ENCODE assay signal across 2 cellular contexts in genomic region chr3:22228705-22229104, GRCh38.
TF ChIP-seq lines count a peak whose summit lies in the region.

No MANE protein-coding gene starts in this region.

TF ChIP-seq in HepG2, 621 proteins besides CTCF, POLR2A, EP300 and RAD21:
- TF ChIP-seq ZNF7 (CRISPR knock-in tag; IDR thresholded peaks at IDR 0.05), result 0 out of 2 replicates have a peak, but pooled peaks have one; percentile 12
- TF ChIP-seq, protein P1, sequence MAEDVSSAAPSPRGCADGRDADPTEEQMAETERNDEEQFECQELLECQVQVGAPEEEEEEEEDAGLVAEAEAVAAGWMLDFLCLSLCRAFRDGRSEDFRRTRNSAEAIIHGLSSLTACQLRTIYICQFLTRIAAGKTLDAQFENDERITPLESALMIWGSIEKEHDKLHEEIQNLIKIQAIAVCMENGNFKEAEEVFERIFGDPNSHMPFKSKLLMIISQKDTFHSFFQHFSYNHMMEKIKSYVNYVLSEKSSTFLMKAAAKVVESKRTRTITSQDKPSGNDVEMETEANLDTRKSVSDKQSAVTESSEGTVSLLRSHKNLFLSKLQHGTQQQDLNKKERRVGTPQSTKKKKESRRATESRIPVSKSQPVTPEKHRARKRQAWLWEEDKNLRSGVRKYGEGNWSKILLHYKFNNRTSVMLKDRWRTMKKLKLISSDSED (CRISPR knock-in tag; IDR thresholded peaks at IDR 0.05), result no peak

TF ChIP-seq in K562, 482 proteins besides CTCF, POLR2A, EP300 and RAD21:
- TF ChIP-seq CHD1 (IDR thresholded peaks at IDR 0.05; ENCODE audit: low read length) (no peak), ZNF12 (CRISPR knock-in tag; IDR thresholded peaks at IDR 0.05) (no peak), NFIC (IDR thresholded peaks at IDR 0.05) (peak; percentile 72), ZNF124 (CRISPR knock-in tag; IDR thresholded peaks at IDR 0.05) (no peak), NFIX (CRISPR knock-in tag; IDR thresholded peaks at IDR 0.05; ENCODE audit: low read depth) (0 out of 2 replicates have a peak, but pooled peaks have one; percentile 9), HBP1 (CRISPR knock-in tag; IDR thresholded peaks at IDR 0.05) (no peak), KLF1 (tag; IDR thresholded peaks at IDR 0.05) (no peak), TAF7 (tag; IDR thresholded peaks at IDR 0.05) (no peak), ZNF586 (CRISPR knock-in tag; conservative IDR thresholded peaks at IDR 0.05) (no peak), CC2D1A (IDR thresholded peaks at IDR 0.05) (no peak)
- TF ChIP-seq, protein P2, sequence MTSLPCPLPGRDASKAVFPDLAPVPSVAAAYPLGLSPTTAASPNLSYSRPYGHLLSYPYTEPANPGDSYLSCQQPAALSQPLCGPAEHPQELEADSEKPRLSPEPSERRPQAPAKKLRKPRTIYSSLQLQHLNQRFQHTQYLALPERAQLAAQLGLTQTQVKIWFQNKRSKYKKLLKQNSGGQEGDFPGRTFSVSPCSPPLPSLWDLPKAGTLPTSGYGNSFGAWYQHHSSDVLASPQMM (CRISPR knock-in tag; IDR thresholded peaks at IDR 0.05), result no peak
- TF ChIP-seq, protein P3, sequence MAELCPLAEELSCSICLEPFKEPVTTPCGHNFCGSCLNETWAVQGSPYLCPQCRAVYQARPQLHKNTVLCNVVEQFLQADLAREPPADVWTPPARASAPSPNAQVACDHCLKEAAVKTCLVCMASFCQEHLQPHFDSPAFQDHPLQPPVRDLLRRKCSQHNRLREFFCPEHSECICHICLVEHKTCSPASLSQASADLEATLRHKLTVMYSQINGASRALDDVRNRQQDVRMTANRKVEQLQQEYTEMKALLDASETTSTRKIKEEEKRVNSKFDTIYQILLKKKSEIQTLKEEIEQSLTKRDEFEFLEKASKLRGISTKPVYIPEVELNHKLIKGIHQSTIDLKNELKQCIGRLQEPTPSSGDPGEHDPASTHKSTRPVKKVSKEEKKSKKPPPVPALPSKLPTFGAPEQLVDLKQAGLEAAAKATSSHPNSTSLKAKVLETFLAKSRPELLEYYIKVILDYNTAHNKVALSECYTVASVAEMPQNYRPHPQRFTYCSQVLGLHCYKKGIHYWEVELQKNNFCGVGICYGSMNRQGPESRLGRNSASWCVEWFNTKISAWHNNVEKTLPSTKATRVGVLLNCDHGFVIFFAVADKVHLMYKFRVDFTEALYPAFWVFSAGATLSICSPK (IDR thresholded peaks at IDR 0.05; ENCODE audit: borderline replicate concordance), result no peak
